1 cellular context compared by ENCODE assay signal in the genomic region with DNA sequence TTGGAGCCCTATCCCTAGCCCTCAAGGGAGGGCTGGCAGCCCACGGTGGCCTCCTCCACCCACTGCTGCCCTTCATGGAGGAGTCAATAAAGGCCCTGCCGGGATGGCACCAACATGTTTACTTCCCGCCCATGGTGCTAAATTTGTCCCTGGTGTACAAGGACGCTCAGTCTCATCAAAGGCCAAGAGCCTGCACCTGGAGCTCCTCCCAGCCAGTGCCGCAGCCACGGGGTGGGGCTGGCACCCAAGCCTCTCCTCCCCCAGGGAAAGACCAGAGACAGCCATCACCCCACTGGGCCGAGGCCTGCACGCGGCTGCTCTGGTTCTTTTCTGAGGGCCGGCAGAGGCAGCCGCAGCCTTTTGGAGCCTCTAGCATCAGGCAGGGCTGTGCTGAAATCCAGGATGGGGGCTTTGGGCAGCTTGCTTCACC.
TF ChIP-seq lines count a peak whose summit lies in the region.

No MANE protein-coding gene starts in this region.

TF ChIP-seq in HepG2, 621 proteins besides CTCF, POLR2A, EP300 and RAD21 (continued from another document and continues in another):
- TF ChIP-seq, protein P1, sequence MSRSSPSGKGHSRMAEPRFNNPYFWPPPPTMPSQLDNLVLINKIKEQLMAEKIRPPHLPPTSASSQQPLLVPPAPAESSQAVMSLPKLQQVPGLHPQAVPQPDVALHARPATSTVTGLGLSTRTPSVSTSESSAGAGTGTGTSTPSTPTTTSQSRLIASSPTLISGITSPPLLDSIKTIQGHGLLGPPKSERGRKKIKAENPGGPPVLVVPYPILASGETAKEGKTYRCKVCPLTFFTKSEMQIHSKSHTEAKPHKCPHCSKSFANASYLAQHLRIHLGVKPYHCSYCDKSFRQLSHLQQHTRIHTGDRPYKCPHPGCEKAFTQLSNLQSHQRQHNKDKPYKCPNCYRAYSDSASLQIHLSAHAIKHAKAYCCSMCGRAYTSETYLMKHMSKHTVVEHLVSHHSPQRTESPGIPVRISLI (CRISPR knock-in tag; IDR thresholded peaks at IDR 0.05; ENCODE audit: borderline replicate concordance): no peak
- TF ChIP-seq, protein P2, sequence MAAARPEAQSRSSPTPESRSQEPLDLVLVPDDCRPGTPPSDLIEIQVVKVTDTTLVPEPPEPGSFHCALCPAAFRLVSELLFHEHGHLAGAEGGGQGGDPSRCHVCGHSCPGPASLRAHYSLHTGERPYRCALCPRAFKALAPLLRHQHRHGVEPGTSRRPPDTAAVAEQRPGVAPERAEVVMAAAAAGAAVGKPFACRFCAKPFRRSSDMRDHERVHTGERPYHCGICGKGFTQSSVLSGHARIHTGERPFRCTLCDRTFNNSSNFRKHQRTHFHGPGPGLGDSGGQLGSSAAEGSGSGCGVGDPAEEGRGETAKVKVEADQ (CRISPR knock-in tag; IDR thresholded peaks at IDR 0.05; ENCODE audit: borderline replicate concordance): no peak
- no peak for TF ChIP-seq ZNF549 (CRISPR knock-in tag; IDR thresholded peaks at IDR 0.05)
- no peak for TF ChIP-seq ZFP1 (CRISPR knock-in tag; IDR thresholded peaks at IDR 0.05)
- no peak for TF ChIP-seq TEAD2 (CRISPR knock-in tag; IDR thresholded peaks at IDR 0.05)
- no peak for TF ChIP-seq MTA3 (CRISPR knock-in tag; IDR thresholded peaks at IDR 0.05)
- peak; percentile 22; the same call in 1 of the 2 replicates for TF ChIP-seq HNF4A (CRISPR knock-in tag; IDR thresholded peaks at IDR 0.05)
- TF ChIP-seq ZMYM3 (CRISPR knock-in tag; IDR thresholded peaks at IDR 0.05): no peak
- no peak for TF ChIP-seq ZKSCAN1 (IDR thresholded peaks at IDR 0.05; ENCODE audit: low read length)
- peak; percentile 53 for TF ChIP-seq FOXA3 (CRISPR knock-in tag; IDR thresholded peaks at IDR 0.05)
- no peak for TF ChIP-seq ZNF883 (CRISPR knock-in tag; IDR thresholded peaks at IDR 0.05; ENCODE audit: not compliant biosample characterization)
- 0 out of 2 replicates have a peak, but pooled peaks have one; percentile 33 for TF ChIP-seq NCOA2 (CRISPR knock-in tag; IDR thresholded peaks at IDR 0.05)
- TF ChIP-seq ZSCAN21 (CRISPR knock-in tag; IDR thresholded peaks at IDR 0.05; ENCODE audit: borderline replicate concordance): no peak
- TF ChIP-seq NKX3-1 (CRISPR knock-in tag; IDR thresholded peaks at IDR 0.05): no peak
- TF ChIP-seq SIN3B (IDR thresholded peaks at IDR 0.05; ENCODE audit: low read length): no peak
- TF ChIP-seq, protein P3, sequence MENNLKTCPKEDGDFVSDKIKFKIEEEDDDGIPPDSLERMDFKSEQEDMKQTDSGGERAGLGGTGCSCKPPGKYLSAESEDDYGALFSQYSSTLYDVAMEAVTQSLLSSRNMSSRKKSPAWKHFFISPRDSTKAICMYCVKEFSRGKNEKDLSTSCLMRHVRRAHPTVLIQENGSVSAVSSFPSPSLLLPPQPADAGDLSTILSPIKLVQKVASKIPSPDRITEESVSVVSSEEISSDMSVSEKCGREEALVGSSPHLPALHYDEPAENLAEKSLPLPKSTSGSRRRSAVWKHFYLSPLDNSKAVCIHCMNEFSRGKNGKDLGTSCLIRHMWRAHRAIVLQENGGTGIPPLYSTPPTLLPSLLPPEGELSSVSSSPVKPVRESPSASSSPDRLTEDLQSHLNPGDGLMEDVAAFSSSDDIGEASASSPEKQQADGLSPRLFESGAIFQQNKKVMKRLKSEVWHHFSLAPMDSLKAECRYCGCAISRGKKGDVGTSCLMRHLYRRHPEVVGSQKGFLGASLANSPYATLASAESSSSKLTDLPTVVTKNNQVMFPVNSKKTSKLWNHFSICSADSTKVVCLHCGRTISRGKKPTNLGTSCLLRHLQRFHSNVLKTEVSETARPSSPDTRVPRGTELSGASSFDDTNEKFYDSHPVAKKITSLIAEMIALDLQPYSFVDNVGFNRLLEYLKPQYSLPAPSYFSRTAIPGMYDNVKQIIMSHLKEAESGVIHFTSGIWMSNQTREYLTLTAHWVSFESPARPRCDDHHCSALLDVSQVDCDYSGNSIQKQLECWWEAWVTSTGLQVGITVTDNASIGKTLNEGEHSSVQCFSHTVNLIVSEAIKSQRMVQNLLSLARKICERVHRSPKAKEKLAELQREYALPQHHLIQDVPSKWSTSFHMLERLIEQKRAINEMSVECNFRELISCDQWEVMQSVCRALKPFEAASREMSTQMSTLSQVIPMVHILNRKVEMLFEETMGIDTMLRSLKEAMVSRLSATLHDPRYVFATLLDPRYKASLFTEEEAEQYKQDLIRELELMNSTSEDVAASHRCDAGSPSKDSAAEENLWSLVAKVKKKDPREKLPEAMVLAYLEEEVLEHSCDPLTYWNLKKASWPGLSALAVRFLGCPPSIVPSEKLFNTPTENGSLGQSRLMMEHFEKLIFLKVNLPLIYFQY (CRISPR knock-in tag; IDR thresholded peaks at IDR 0.05; ENCODE audit: borderline replicate concordance): no peak
- TF ChIP-seq TRIM24 (CRISPR knock-in tag; IDR thresholded peaks at IDR 0.05): no peak
- TF ChIP-seq, protein P4, sequence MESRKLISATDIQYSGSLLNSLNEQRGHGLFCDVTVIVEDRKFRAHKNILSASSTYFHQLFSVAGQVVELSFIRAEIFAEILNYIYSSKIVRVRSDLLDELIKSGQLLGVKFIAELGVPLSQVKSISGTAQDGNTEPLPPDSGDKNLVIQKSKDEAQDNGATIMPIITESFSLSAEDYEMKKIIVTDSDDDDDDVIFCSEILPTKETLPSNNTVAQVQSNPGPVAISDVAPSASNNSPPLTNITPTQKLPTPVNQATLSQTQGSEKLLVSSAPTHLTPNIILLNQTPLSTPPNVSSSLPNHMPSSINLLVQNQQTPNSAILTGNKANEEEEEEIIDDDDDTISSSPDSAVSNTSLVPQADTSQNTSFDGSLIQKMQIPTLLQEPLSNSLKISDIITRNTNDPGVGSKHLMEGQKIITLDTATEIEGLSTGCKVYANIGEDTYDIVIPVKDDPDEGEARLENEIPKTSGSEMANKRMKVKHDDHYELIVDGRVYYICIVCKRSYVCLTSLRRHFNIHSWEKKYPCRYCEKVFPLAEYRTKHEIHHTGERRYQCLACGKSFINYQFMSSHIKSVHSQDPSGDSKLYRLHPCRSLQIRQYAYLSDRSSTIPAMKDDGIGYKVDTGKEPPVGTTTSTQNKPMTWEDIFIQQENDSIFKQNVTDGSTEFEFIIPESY (CRISPR knock-in tag; IDR thresholded peaks at IDR 0.05): no peak
- TF ChIP-seq CBFB (CRISPR knock-in tag; IDR thresholded peaks at IDR 0.05): no peak
- TF ChIP-seq, protein P5, sequence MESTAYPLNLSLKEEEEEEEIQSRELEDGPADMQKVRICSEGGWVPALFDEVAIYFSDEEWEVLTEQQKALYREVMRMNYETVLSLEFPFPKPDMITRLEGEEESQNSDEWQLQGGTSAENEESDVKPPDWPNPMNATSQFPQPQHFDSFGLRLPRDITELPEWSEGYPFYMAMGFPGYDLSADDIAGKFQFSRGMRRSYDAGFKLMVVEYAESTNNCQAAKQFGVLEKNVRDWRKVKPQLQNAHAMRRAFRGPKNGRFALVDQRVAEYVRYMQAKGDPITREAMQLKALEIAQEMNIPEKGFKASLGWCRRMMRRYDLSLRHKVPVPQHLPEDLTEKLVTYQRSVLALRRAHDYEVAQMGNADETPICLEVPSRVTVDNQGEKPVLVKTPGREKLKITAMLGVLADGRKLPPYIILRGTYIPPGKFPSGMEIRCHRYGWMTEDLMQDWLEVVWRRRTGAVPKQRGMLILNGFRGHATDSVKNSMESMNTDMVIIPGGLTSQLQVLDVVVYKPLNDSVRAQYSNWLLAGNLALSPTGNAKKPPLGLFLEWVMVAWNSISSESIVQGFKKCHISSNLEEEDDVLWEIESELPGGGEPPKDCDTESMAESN (CRISPR knock-in tag; conservative IDR thresholded peaks at IDR 0.05): no peak
- TF ChIP-seq SRSF9 (IDR thresholded peaks at IDR 0.05; ENCODE audit: borderline replicate concordance, insufficient read depth, low read depth, low read length, poor library complexity, severe bottlenecking): no peak
- TF ChIP-seq, protein P6, sequence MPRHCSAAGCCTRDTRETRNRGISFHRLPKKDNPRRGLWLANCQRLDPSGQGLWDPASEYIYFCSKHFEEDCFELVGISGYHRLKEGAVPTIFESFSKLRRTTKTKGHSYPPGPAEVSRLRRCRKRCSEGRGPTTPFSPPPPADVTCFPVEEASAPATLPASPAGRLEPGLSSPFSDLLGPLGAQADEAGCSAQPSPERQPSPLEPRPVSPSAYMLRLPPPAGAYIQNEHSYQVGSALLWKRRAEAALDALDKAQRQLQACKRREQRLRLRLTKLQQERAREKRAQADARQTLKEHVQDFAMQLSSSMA (CRISPR knock-in tag; IDR thresholded peaks at IDR 0.05): no peak
- no peak for TF ChIP-seq ZNF251 (CRISPR knock-in tag; IDR thresholded peaks at IDR 0.05)
- no peak for TF ChIP-seq TGIF2 (CRISPR knock-in tag; IDR thresholded peaks at IDR 0.05)
- TF ChIP-seq, protein P7, sequence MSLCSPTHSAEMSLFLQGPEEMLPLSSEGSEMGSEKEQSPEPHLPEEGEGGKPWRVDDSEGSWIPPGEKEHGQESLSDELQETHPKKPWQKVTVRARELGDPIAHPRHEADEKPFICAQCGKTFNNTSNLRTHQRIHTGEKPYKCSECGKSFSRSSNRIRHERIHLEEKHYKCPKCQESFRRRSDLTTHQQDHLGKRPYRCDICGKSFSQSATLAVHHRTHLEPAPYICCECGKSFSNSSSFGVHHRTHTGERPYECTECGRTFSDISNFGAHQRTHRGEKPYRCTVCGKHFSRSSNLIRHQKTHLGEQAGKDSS (CRISPR knock-in tag; IDR thresholded peaks at IDR 0.05; ENCODE audit: borderline replicate concordance, low read depth): no peak
- no peak for TF ChIP-seq DNMT3B (CRISPR knock-in tag; conservative IDR thresholded peaks at IDR 0.05)
- no peak for TF ChIP-seq GATAD2A (CRISPR knock-in tag; IDR thresholded peaks at IDR 0.05)
- TF ChIP-seq ZNF569 (CRISPR knock-in tag; IDR thresholded peaks at IDR 0.05; ENCODE audit: borderline replicate concordance): no peak
- TF ChIP-seq ZBTB38 (CRISPR knock-in tag; IDR thresholded peaks at IDR 0.05): no peak
- TF ChIP-seq, protein P8, sequence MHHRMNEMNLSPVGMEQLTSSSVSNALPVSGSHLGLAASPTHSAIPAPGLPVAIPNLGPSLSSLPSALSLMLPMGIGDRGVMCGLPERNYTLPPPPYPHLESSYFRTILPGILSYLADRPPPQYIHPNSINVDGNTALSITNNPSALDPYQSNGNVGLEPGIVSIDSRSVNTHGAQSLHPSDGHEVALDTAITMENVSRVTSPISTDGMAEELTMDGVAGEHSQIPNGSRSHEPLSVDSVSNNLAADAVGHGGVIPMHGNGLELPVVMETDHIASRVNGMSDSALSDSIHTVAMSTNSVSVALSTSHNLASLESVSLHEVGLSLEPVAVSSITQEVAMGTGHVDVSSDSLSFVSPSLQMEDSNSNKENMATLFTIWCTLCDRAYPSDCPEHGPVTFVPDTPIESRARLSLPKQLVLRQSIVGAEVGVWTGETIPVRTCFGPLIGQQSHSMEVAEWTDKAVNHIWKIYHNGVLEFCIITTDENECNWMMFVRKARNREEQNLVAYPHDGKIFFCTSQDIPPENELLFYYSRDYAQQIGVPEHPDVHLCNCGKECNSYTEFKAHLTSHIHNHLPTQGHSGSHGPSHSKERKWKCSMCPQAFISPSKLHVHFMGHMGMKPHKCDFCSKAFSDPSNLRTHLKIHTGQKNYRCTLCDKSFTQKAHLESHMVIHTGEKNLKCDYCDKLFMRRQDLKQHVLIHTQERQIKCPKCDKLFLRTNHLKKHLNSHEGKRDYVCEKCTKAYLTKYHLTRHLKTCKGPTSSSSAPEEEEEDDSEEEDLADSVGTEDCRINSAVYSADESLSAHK (CRISPR knock-in tag; IDR thresholded peaks at IDR 0.05; ENCODE audit: borderline replicate concordance): no peak
- TF ChIP-seq, protein P9, sequence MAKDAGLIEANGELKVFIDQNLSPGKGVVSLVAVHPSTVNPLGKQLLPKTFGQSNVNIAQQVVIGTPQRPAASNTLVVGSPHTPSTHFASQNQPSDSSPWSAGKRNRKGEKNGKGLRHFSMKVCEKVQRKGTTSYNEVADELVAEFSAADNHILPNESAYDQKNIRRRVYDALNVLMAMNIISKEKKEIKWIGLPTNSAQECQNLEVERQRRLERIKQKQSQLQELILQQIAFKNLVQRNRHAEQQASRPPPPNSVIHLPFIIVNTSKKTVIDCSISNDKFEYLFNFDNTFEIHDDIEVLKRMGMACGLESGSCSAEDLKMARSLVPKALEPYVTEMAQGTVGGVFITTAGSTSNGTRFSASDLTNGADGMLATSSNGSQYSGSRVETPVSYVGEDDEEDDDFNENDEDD (CRISPR knock-in tag; IDR thresholded peaks at IDR 0.05; ENCODE audit: borderline replicate concordance): no peak
- TF ChIP-seq ZNF768 (CRISPR knock-in tag; IDR thresholded peaks at IDR 0.05): peak; percentile 69; the same call in 1 of the 2 replicates
- no peak for TF ChIP-seq ZNF556 (CRISPR knock-in tag; IDR thresholded peaks at IDR 0.05; ENCODE audit: borderline replicate concordance)
- no peak for TF ChIP-seq ZNF501 (CRISPR knock-in tag; IDR thresholded peaks at IDR 0.05)
- no peak for TF ChIP-seq KLF6 (CRISPR knock-in tag; IDR thresholded peaks at IDR 0.05)
- TF ChIP-seq, protein P10, sequence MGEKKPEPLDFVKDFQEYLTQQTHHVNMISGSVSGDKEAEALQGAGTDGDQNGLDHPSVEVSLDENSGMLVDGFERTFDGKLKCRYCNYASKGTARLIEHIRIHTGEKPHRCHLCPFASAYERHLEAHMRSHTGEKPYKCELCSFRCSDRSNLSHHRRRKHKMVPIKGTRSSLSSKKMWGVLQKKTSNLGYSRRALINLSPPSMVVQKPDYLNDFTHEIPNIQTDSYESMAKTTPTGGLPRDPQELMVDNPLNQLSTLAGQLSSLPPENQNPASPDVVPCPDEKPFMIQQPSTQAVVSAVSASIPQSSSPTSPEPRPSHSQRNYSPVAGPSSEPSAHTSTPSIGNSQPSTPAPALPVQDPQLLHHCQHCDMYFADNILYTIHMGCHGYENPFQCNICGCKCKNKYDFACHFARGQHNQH (CRISPR knock-in tag; IDR thresholded peaks at IDR 0.05): no peak
- TF ChIP-seq RBAK (CRISPR knock-in tag; IDR thresholded peaks at IDR 0.05): no peak
- no peak for TF ChIP-seq ZNF331 (CRISPR knock-in tag; IDR thresholded peaks at IDR 0.05)
- no peak for TF ChIP-seq ZKSCAN5 (CRISPR knock-in tag; IDR thresholded peaks at IDR 0.05)
- TF ChIP-seq SRSF1 (optimal IDR thresholded peaks at IDR 0.05; ENCODE audit: low read depth, low read length): no peak
- TF ChIP-seq SALL1 (CRISPR knock-in tag; IDR thresholded peaks at IDR 0.05): peak; percentile 36; the same call in 1 of the 2 replicates
- TF ChIP-seq ZNF333 (CRISPR knock-in tag; IDR thresholded peaks at IDR 0.05; ENCODE audit: borderline replicate concordance): no peak
- TF ChIP-seq HDAC2 (CRISPR knock-in tag; IDR thresholded peaks at IDR 0.05): no peak
- TF ChIP-seq, protein P11, sequence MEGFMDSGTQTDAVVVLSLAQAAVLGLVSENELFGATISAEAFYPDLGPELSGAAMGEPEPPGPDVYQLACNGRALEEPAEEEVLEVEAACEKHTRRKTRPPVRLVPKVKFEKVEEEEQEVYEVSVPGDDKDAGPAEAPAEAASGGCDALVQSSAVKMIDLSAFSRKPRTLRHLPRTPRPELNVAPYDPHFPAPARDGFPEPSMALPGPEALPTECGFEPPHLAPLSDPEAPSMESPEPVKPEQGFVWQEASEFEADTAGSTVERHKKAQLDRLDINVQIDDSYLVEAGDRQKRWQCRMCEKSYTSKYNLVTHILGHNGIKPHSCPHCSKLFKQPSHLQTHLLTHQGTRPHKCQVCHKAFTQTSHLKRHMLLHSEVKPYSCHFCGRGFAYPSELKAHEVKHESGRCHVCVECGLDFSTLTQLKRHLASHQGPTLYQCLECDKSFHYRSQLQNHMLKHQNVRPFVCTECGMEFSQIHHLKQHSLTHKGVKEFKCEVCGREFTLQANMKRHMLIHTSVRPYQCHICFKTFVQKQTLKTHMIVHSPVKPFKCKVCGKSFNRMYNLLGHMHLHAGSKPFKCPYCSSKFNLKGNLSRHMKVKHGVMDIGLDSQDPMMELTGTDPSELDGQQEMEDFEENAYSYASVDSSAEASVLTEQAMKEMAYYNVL (CRISPR knock-in tag; IDR thresholded peaks at IDR 0.05; ENCODE audit: borderline replicate concordance): no peak
- peak; percentile 97 for TF ChIP-seq MEF2D (CRISPR knock-in tag; IDR thresholded peaks at IDR 0.05)
- TF ChIP-seq, protein P12, sequence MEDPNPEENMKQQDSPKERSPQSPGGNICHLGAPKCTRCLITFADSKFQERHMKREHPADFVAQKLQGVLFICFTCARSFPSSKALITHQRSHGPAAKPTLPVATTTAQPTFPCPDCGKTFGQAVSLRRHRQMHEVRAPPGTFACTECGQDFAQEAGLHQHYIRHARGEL (CRISPR knock-in tag; IDR thresholded peaks at IDR 0.05): no peak
